In genomic region chr5:115262066-115262404, GRCh38 we compare ENCODE assay signal across 8 cellular contexts. TPM values are rescaled to one million over a fixed set of nuclear protein-coding genes. Genes with fewer than 3 reads are reported as not detected.
DNase-seq lines count a peak whose midpoint lies in the region; ATAC-seq and TF ChIP-seq lines count a peak whose summit lies in the region.

No MANE protein-coding gene starts in this region.

- H3K9me2 ChIP-seq in OCI-LY1 (ENCODE audit: low read depth, low read length), result no peaks in the 10 kb centered on the region

- H3K4me3 ChIP-seq in OCI-LY1 (ENCODE audit: low read depth, low read length, poor library complexity, severe bottlenecking) (peak overlapping the region; percentile 79), mononuclear cell (ENCODE audit: low read length) (peak overlapping the region; percentile 84)
- H3K4me3 ChIP-seq in effector memory CD4-positive, alpha-beta T cell (ENCODE audit: insufficient read depth, low read depth, low read length, poor library complexity, severe bottlenecking), result peak overlapping the region; percentile 94

- no peaks in the 10 kb centered on the region for H4K20me1 ChIP-seq in OCI-LY1 (ENCODE audit: insufficient read depth, low read length)

- H3K36me3 ChIP-seq in OCI-LY1 (ENCODE audit: insufficient read depth, low read length), result peaks cover 15% of the 10 kb centered on the region
- H3K36me3 ChIP-seq in effector memory CD4-positive, alpha-beta T cell (ENCODE audit: control insufficient read depth, insufficient read depth, low read length), result no peaks in the 10 kb centered on the region

- TF ChIP-seq CTCF in OCI-LY1 (IDR thresholded peaks at IDR 0.05; ENCODE audit: low read length), result no peak

- ATAC-seq in activated T-cell treated with anti-CD3 and anti-CD28 coated beads, Interleukin-2, amount 50 U/mL, for 72 hours (replicated peaks in 1 of 2), result peak; percentile 19 to 23
- ATAC-seq in HG02798 (IDR thresholded peaks at IDR 0.05; ENCODE audit: poor library complexity, unreplicated experiment), result peak; percentile 45

- H3K4me1 Mint-ChIP-seq in activated T-cell treated with anti-CD3 and anti-CD28 coated beads, Interleukin-2, amount 50 U/mL, for 72 hours (ENCODE audit: low read depth), result peaks cover 59% of the 10 kb centered on the region

- peak overlapping the region; percentile 87 for H3K9ac ChIP-seq in OCI-LY1 (ENCODE audit: low read length)

- peak overlapping the region; percentile 68 for H3K27ac ChIP-seq in OCI-LY1 (ENCODE audit: low read depth, low read length, poor library complexity, severe bottlenecking)
- peak overlapping the region; percentile 68 for H3K27ac ChIP-seq in effector memory CD4-positive, alpha-beta T cell (ENCODE audit: insufficient read depth, low read length, poor library complexity, severe bottlenecking)

- no peaks in the 10 kb centered on the region for H3K27me3 Mint-ChIP-seq in activated T-cell treated with anti-CD3 and anti-CD28 coated beads, Interleukin-2, amount 50 U/mL, for 72 hours (ENCODE audit: low read depth)

- H3K9me3 ChIP-seq in OCI-LY1 (ENCODE audit: low read length) (no peaks in the 10 kb centered on the region), mononuclear cell (ENCODE audit: low read depth, low read length) (no peaks in the 10 kb centered on the region)
- no peaks in the 10 kb centered on the region for H3K9me3 ChIP-seq in effector memory CD4-positive, alpha-beta T cell (ENCODE audit: control insufficient read depth, low read length)

- no peak for DNase-seq in activated T-cell treated with anti-CD3 and anti-CD28 coated beads, Interleukin-2, amount 50 U/mL, for 72 hours
- no peak for DNase-seq in activated T-cell treated with anti-CD3 and anti-CD28 coated beads for 4 hours
- DNase-seq in effector memory CD4-positive, alpha-beta T cell, result no peak
- no peak for DNase-seq in DMS153 treated with DMSO at 0.1 percent for 48 hours (lab: John Stamatoyannopoulos, UW; ENCODE audit: unreplicated experiment)
- DNase-seq in NCI-H2029 treated with DMSO at 0.1 percent for 48 hours (lab: John Stamatoyannopoulos, UW), result no peak

- peaks cover 5 to 14% of the 10 kb centered on the region in 2 donors for H3K36me3 Mint-ChIP-seq in activated T-cell treated with anti-CD3 and anti-CD28 coated beads, Interleukin-2, amount 50 U/mL, for 72 hours (ENCODE audit: insufficient read depth in 2 of 2)

- H3K4me2 ChIP-seq in OCI-LY1 (ENCODE audit: low read length), result peak overlapping the region; percentile 77

- peaks cover 25% of the 10 kb centered on the region for H3K4me1 ChIP-seq in OCI-LY1 (ENCODE audit: insufficient read depth, low read length, severe bottlenecking)
- peaks cover 12% of the 10 kb centered on the region for H3K4me1 ChIP-seq in effector memory CD4-positive, alpha-beta T cell (ENCODE audit: control insufficient read depth, insufficient read depth, low read length, poor library complexity, severe bottlenecking)
- peaks cover 22% of the 10 kb centered on the region for H3K4me1 ChIP-seq in mononuclear cell (ENCODE audit: insufficient read depth, low read length)

- no peaks in the 10 kb centered on the region for H3F3A ChIP-seq in OCI-LY1 (ENCODE audit: insufficient read depth, low read length)

- peak overlapping the region; percentile 95 to 96 for H3K4me3 Mint-ChIP-seq in activated T-cell treated with anti-CD3 and anti-CD28 coated beads, Interleukin-2, amount 50 U/mL, for 72 hours

- no peaks in the 10 kb centered on the region for H3K9me3 Mint-ChIP-seq in activated T-cell treated with anti-CD3 and anti-CD28 coated beads, Interleukin-2, amount 50 U/mL, for 72 hours

- H2AFZ ChIP-seq in OCI-LY1 (ENCODE audit: low read length), result no peak overlapping the region

- peaks cover 50% of the 10 kb centered on the region for H3K79me2 ChIP-seq in OCI-LY1 (ENCODE audit: insufficient read depth, low read length)

- peak overlapping the region; percentile 98 for H3K27ac Mint-ChIP-seq in activated T-cell treated with anti-CD3 and anti-CD28 coated beads, Interleukin-2, amount 50 U/mL, for 72 hours

- H3K27me3 ChIP-seq in OCI-LY1 (ENCODE audit: insufficient read depth, low read length) (no peaks in the 10 kb centered on the region), mononuclear cell (ENCODE audit: insufficient read depth, low read length) (no peaks in the 10 kb centered on the region)
- no peaks in the 10 kb centered on the region for H3K27me3 ChIP-seq in effector memory CD4-positive, alpha-beta T cell (replicated peaks; ENCODE audit: control insufficient read depth, insufficient read depth, low read length, poor library complexity, severe bottlenecking)

RNA-seq across cellular contexts. Expression of gene PGGT1B, which starts 0.6 kb away (rescaled TPM):
- 10 to 100 TPM; 47.5 TPM for total RNA-seq in activated T-cell treated with anti-CD3 and anti-CD28 coated beads, Interleukin-2, amount 50 U/mL, for 72 hours
- 27.6 TPM for total RNA-seq in mononuclear cell

RNA-seq across cellular contexts. Expression of gene CCDC112, which starts 34.4 kb away (rescaled TPM):
- total RNA-seq in activated T-cell treated with anti-CD3 and anti-CD28 coated beads, Interleukin-2, amount 50 U/mL, for 72 hours, result 1 to 10 TPM; 1.9 to 2.1 TPM
- total RNA-seq in mononuclear cell, result 4.9 TPM
